Comparison of ENCODE assay signal across 19 cellular contexts in genomic region chrX:94908171-94908570, GRCh38.
A peak's percentile ranks its signal among the peaks of the same experiment; 100 is the strongest.
DNase-seq lines count a peak whose midpoint lies in the region; ATAC-seq and TF ChIP-seq lines count a peak whose summit lies in the region.
"Had no signal": no experiment of that assay in that cellular context is flagged by ENCODE, and none has a peak within 500 bp of the region (broad histone marks: within the 10 kb centered on the region; RNA-seq: fewer than 3 reads in every experiment).

No MANE protein-coding gene starts in this region.

- H3K36me3 Mint-ChIP-seq in chondrocyte (ENCODE audit: low read depth), result no peaks in the 10 kb centered on the region
- H3K36me3 Mint-ChIP-seq: IgD-negative memory B cell had no signal

- H3K79me2 ChIP-seq in trophoblast cell (ENCODE audit: control insufficient read depth, insufficient read depth, low read length, poor library complexity), result no peaks in the 10 kb centered on the region

- no peak overlapping the region for H2AK5ac ChIP-seq in trophoblast cell (ENCODE audit: low read length)

- H3K18ac ChIP-seq in trophoblast cell (ENCODE audit: low read length), result peak overlapping the region; percentile 71

- no peak overlapping the region for H2AFZ ChIP-seq in trophoblast cell (ENCODE audit: insufficient read depth, low read length, poor library complexity)

- TF ChIP-seq CTCF in NB4 (IDR thresholded peaks at IDR 0.05; ENCODE audit: low read depth, low read length) (no peak), chondrocyte (IDR thresholded peaks at IDR 0.05) (no peak), A673 (conservative IDR thresholded peaks at IDR 0.05; ENCODE audit: low read depth, low read length) (no peak)

- TF ChIP-seq POLR2A in NB4 (IDR thresholded peaks at IDR 0.05; ENCODE audit: extremely low read depth, insufficient read length), result no peak

- H2BK5ac ChIP-seq in trophoblast cell (ENCODE audit: low read depth, low read length, poor library complexity), result peak overlapping the region; percentile 93

- DNase-seq in NCI-H82 (lab: John Stamatoyannopoulos, UW) (peak; percentile 11), NCI-H82 treated with DMSO at 0.1 percent for 48 hours (lab: John Stamatoyannopoulos, UW; ENCODE audit: unreplicated experiment) (no peak), NB4 (ENCODE audit: low read depth) (peak; percentile 0), chondrocyte (ENCODE audit: low spot score) (peak; percentile 55), trophoblast cell (no peak), A673 (ENCODE audit: low spot score) (no peak), NCI-H1417 (lab: John Stamatoyannopoulos, UW) (no peak)
- DNase-seq: 8988T; AML-193; GDM1; MV-4-11; NCI-H1694 treated with DMSO at 0.1 percent for 48 hours; NCI-H2081 treated with DMSO at 0.1 percent for 48 hours; NK-92 treated with Interleukin-12 subunit alpha and Interleukin-12 subunit beta, amount 100 ng/mL, for 24 hours; Peyer's patch had no signal

- peak overlapping the region; percentile 93 for H3K27ac ChIP-seq in trophoblast cell (ENCODE audit: low read depth, low read length)
- no peak overlapping the region for H3K27ac ChIP-seq in A673 (ENCODE audit: low read depth, low read length, poor library complexity, severe bottlenecking)
- H3K27ac ChIP-seq: C4-2B, Peyer's patch, SJCRH30 had no signal

- H3K23ac ChIP-seq in trophoblast cell (ENCODE audit: low read length), result no peak overlapping the region

- no peaks in the 10 kb centered on the region for H3K36me3 ChIP-seq in trophoblast cell (ENCODE audit: control insufficient read depth in 1 of 2, insufficient read depth in 2 of 2, low read length in 2 of 2)
- H3K36me3 ChIP-seq in A673 (ENCODE audit: insufficient read depth, low read length, poor library complexity, severe bottlenecking), result no peaks in the 10 kb centered on the region
- H3K36me3 ChIP-seq: Peyer's patch, SJCRH30 had no signal

- ATAC-seq in HG03097 (IDR thresholded peaks at IDR 0.05; ENCODE audit: low FRiP score, unreplicated experiment), result no peak

- H3K14ac ChIP-seq in trophoblast cell (ENCODE audit: low read length), result peak overlapping the region; percentile 70

- H3K9me3 ChIP-seq in trophoblast cell (ENCODE audit: insufficient read depth, low read depth, low read length) (no peaks in the 10 kb centered on the region), A673 (ENCODE audit: low read depth, low read length, poor library complexity, severe bottlenecking) (peaks cover 3% of the 10 kb centered on the region)
- H3K9me3 ChIP-seq: Peyer's patch, SJCRH30 had no signal

- no peak overlapping the region for H4K12ac ChIP-seq in trophoblast cell (ENCODE audit: low read depth, low read length)

- no CpG with 5 or more reads among the region's 7 CpGs for WGBS in trophoblast cell (ENCODE audit: extremely low coverage, insufficient coverage, insufficient read length)

- H3K79me1 ChIP-seq in trophoblast cell (ENCODE audit: low read length), result peaks cover 14% of the 10 kb centered on the region

- no peaks in the 10 kb centered on the region for H3K9me3 Mint-ChIP-seq in chondrocyte (ENCODE audit: low read depth)
- H3K9me3 Mint-ChIP-seq: IgD-negative memory B cell had no signal

- peak overlapping the region; percentile 89 for H3K4ac ChIP-seq in trophoblast cell (ENCODE audit: low read depth, low read length)

- no peaks in the 10 kb centered on the region for H3K4me1 Mint-ChIP-seq in chondrocyte (ENCODE audit: low read depth)
- H3K4me1 Mint-ChIP-seq: IgD-negative memory B cell had no signal

- intact Hi-C loops in A673 (cut with micrococcal nuclease; ENCODE audit: unreplicated experiment), result no loop called here

- H4K8ac ChIP-seq in trophoblast cell (ENCODE audit: low read depth, low read length), result peak overlapping the region; percentile 90

- H3K4me1 ChIP-seq in trophoblast cell (ENCODE audit: control insufficient read depth in 1 of 2, insufficient read depth in 2 of 2, low read length in 2 of 2) (peaks cover 0 to 5% of the 10 kb centered on the region in 2 experiments), A673 (ENCODE audit: insufficient read depth, low read length, poor library complexity, severe bottlenecking) (no peaks in the 10 kb centered on the region)
- H3K4me1 ChIP-seq: Peyer's patch, SJCRH30 had no signal

- H3K27me3 Mint-ChIP-seq in chondrocyte (ENCODE audit: low read depth), result no peaks in the 10 kb centered on the region
- H3K27me3 Mint-ChIP-seq: IgD-negative memory B cell had no signal

- no TSS peak for BruUV-seq in A673 (replicated peaks; lab: Mats Ljungman, UMichigan)

- no peak overlapping the region for H3K4me2 ChIP-seq in trophoblast cell (ENCODE audit: low read length)

- POLR2A ChIA-PET in A673 (lab: Charles Lee; ENCODE audit: low non-redundant PET), result no interaction called here

- H3K27me3 ChIP-seq in trophoblast cell (ENCODE audit: insufficient read depth, low read length), result no peaks in the 10 kb centered on the region
- no peaks in the 10 kb centered on the region for H3K27me3 ChIP-seq in A673 (replicated peaks; ENCODE audit: insufficient read depth, low read depth, low read length, poor library complexity)
- H3K27me3 ChIP-seq: Peyer's patch, SJCRH30 had no signal

- H3K4me3 ChIP-seq in NB4 (ENCODE audit: low read depth, low read length) (no peak overlapping the region), trophoblast cell (ENCODE audit: low read depth, low read length) (no peak overlapping the region), A673 (ENCODE audit: low read depth, low read length, poor library complexity, severe bottlenecking) (no peak overlapping the region)
- H3K4me3 ChIP-seq: Peyer's patch, SJCRH30 had no signal

- H3K4me3 Mint-ChIP-seq in chondrocyte (ENCODE audit: unreplicated experiment), result no peak overlapping the region
- H3K4me3 Mint-ChIP-seq: IgD-negative memory B cell had no signal

- CTCF ChIA-PET in A673 (lab: Charles Lee), result no interaction called here

- no peak overlapping the region for H3K27ac Mint-ChIP-seq in chondrocyte (ENCODE audit: unreplicated experiment)
- H3K27ac Mint-ChIP-seq: IgD-negative memory B cell had no signal

- no peak overlapping the region for H3K9ac ChIP-seq in trophoblast cell (ENCODE audit: low read length)

- H4K91ac ChIP-seq in trophoblast cell (ENCODE audit: low read depth, low read length), result peak overlapping the region; percentile 89

- H2BK120ac ChIP-seq in trophoblast cell (ENCODE audit: insufficient read depth, low read length, poor library complexity), result peak overlapping the region; percentile 88

- H2BK12ac ChIP-seq in trophoblast cell (ENCODE audit: low read length), result peak overlapping the region; percentile 91

Comparison
In these comparisons a context has a peak if more than half of its experiments do, and no peak if none do; other contexts are left out.
1. DNase-seq: peak in NCI-H82 (single experiment), NB4 (single experiment) and chondrocyte (single experiment); none in NCI-H82 treated with DMSO at 0.1 percent for 48 hours (single experiment), trophoblast cell (0 of 2), A673 (single experiment) and NCI-H1417 (0 of 3).